Comparison of ENCODE assay signal across 9 cellular contexts in genomic region chrX:130083656-130084382, GRCh38. TPM values are rescaled to one million over a fixed set of nuclear protein-coding genes. Genes with fewer than 3 reads are reported as not detected.
DNase-seq lines count a peak whose midpoint lies in the region; ATAC-seq and TF ChIP-seq lines count a peak whose summit lies in the region.
"Had no signal": no experiment of that assay in that cellular context is flagged by ENCODE, and none has a peak within 500 bp of the region (broad histone marks: within the 10 kb centered on the region; RNA-seq: fewer than 3 reads in every experiment).

No MANE protein-coding gene starts in this region.

- CTCF ChIA-PET in mammary epithelial cell (lab: Charles Lee; ENCODE audit: low non-redundant PET): no interaction called here

- WGBS in mammary epithelial cell (ENCODE audit: low coverage, missing lambda C conversion rate): 92% methylated on average over 13 of the region's 15 CpGs

- no peak overlapping the region for H2AFZ ChIP-seq in mammary epithelial cell (ENCODE audit: low read depth, low read length)

- intact Hi-C loops in mammary epithelial cell (cut with micrococcal nuclease): no loop called here

- no peak overlapping the region for H3K9ac ChIP-seq in mammary epithelial cell (ENCODE audit: insufficient read depth, low read length)

- no peak for DNase-seq in nephron progenitor cell
- DNase-seq in NCI-H510A (lab: John Stamatoyannopoulos, UW): no peak
- no peak for DNase-seq in mammary epithelial cell
- DNase-seq in NCI-H748 treated with DMSO at 0.1 percent for 48 hours (lab: John Stamatoyannopoulos, UW): no peak
- DNase-seq: PC-3 had no signal

- H3K27ac ChIP-seq in mammary epithelial cell (ENCODE audit: insufficient read depth, low read depth, low read length): no peak overlapping the region

- H3K36me3 ChIP-seq in mammary epithelial cell (ENCODE audit: insufficient read depth, low read length): peaks cover 2% of the 10 kb centered on the region

- H3K36me3 Mint-ChIP-seq in nephron progenitor cell (ENCODE audit: low read depth): no peaks in the 10 kb centered on the region

- H4K20me1 ChIP-seq in mammary epithelial cell (ENCODE audit: insufficient read depth, low read length): no peaks in the 10 kb centered on the region

- peaks cover 4% of the 10 kb centered on the region for H3K27me3 Mint-ChIP-seq in nephron progenitor cell (ENCODE audit: low read depth, poor library complexity)

- no peak overlapping the region for H3K4me3 ChIP-seq in mammary epithelial cell (replicated peaks in 1 of 3; ENCODE audit: insufficient read depth in 1 of 3, low read depth in 2 of 3, low read length in 3 of 3)

- peak overlapping the region; percentile 62 for H3K27ac Mint-ChIP-seq in nephron progenitor cell

- H3K4me1 Mint-ChIP-seq in nephron progenitor cell: peaks cover 57% of the 10 kb centered on the region

- H3K4me1 ChIP-seq in mammary epithelial cell (ENCODE audit: insufficient read depth, low read length): no peaks in the 10 kb centered on the region

- H3K27me3 ChIP-seq in mammary epithelial cell (ENCODE audit: insufficient read depth, low read length): no peaks in the 10 kb centered on the region

- in situ Hi-C loops in mammary epithelial cell (cut with MboI; ENCODE audit: low sequenced_read_pairs in 2 of 2): no loop called here

- no peak overlapping the region for H3K4me2 ChIP-seq in mammary epithelial cell (ENCODE audit: insufficient read depth, low read depth, low read length)

- no TSS peak for BruUV-seq in mammary epithelial cell (replicated peaks; lab: Mats Ljungman, UMichigan)

- TF ChIP-seq CTCF in nephron progenitor cell (IDR thresholded peaks at IDR 0.05) (no peak), mammary epithelial cell (conservative IDR thresholded peaks at IDR 0.05 in 1 of 2, IDR thresholded peaks at IDR 0.05 in 1 of 2; ENCODE audit: extremely low read depth in 1 of 2, insufficient read depth in 1 of 2, low read depth in 1 of 2, low read length in 2 of 2) (no peak)

- peak overlapping the region; percentile 37 for H3K4me3 Mint-ChIP-seq in nephron progenitor cell

- TF ChIP-seq POLR2A in Raji (IDR thresholded peaks at IDR 0.05; ENCODE audit: insufficient read depth, low read depth, low read length): peak; percentile 50

- peak; percentile 19 for ATAC-seq in GM18868 (IDR thresholded peaks at IDR 0.05; ENCODE audit: unreplicated experiment)
- ATAC-seq in HG02642 (IDR thresholded peaks at IDR 0.05; ENCODE audit: poor library complexity, unreplicated experiment): peak; percentile 30
- no peak for ATAC-seq in GM18502 (IDR thresholded peaks at IDR 0.05; ENCODE audit: poor library complexity, unreplicated experiment)
- ATAC-seq: PC-3 had no signal

- no peaks in the 10 kb centered on the region for H3K9me3 ChIP-seq in mammary epithelial cell (replicated peaks; ENCODE audit: insufficient read depth, low read length)

- peaks cover 57% of the 10 kb centered on the region for H3K79me2 ChIP-seq in mammary epithelial cell (ENCODE audit: insufficient read depth, low read length)

- peaks cover 35% of the 10 kb centered on the region for H3K9me3 Mint-ChIP-seq in nephron progenitor cell

- dilution Hi-C loops in mammary epithelial cell (cut with HindIII; ENCODE audit: low sequenced_read_pairs): no loop called here

RNA-seq across cellular contexts. Expression of gene ELF4, which starts 26.5 kb away (rescaled TPM):
- total RNA-seq in mammary epithelial cell: 10 to 100 TPM; 12.3 to 26.3 TPM
- 21.6 TPM for polyA plus RNA-seq in mammary epithelial cell
- 67.5 TPM for polyA minus RNA-seq in mammary epithelial cell
